ENCODE assay signal across 16 cellular contexts in genomic region chr3:30695302-30696061, GRCh38.
DNase-seq lines count a peak whose midpoint lies in the region; ATAC-seq lines count a peak whose summit lies in the region.
"Had no signal": no experiment of that assay in that cellular context is flagged by ENCODE, and none has a peak within 500 bp of the region (broad histone marks: within the 10 kb centered on the region; RNA-seq: fewer than 3 reads in every experiment).

No MANE protein-coding gene starts in this region.

- CTCF ChIA-PET in CD8-positive, alpha-beta memory T cell (lab: Charles Lee) = interaction anchor here (1.8 to 3.2 kb wide), 3 partner anchors 18 to 497 kb away, joined by 6 to 16 read pairs (median 8); no protein-coding TSS in a partner anchor

- DNase-seq in CD8-positive, alpha-beta memory T cell = no peak
- no peak for DNase-seq in central memory CD8-positive, alpha-beta T cell (ENCODE audit: low spot score in 2 of 2)
- no peak for DNase-seq in naive thymus-derived CD8-positive, alpha-beta T cell
- no peak for DNase-seq in NCI-H1048 (lab: John Stamatoyannopoulos, UW)
- no peak for DNase-seq in substantia nigra (lab: John Stamatoyannopoulos, UW)
- no peak for DNase-seq in A172 (ENCODE audit: low spot score)
- DNase-seq: Kasumi-1; left colon; NCI-H1092 treated with DMSO at 0.1 percent for 48 hours; NCI-H2081 treated with DMSO at 0.1 percent for 48 hours; NCI-H510A; stimulated activated naive CD4-positive, alpha-beta T cell; transverse colon had no signal

- no peaks in the 10 kb centered on the region for H3K9me3 ChIP-seq in CD8-positive, alpha-beta memory T cell (ENCODE audit: low read length)
- H3K9me3 ChIP-seq in HUES64 (ENCODE audit: insufficient read depth, low read depth, low read length) = no peaks in the 10 kb centered on the region
- H3K9me3 ChIP-seq: right atrium auricular region, transverse colon had no signal

- no peaks in the 10 kb centered on the region for H3K27me3 Mint-ChIP-seq in CD8-positive, alpha-beta memory T cell
- no peaks in the 10 kb centered on the region for H3K27me3 Mint-ChIP-seq in central memory CD8-positive, alpha-beta T cell
- H3K27me3 Mint-ChIP-seq in naive thymus-derived CD8-positive, alpha-beta T cell = no peaks in the 10 kb centered on the region

- H3K9me3 Mint-ChIP-seq in CD8-positive, alpha-beta memory T cell = no peaks in the 10 kb centered on the region
- H3K9me3 Mint-ChIP-seq in central memory CD8-positive, alpha-beta T cell = no peaks in the 10 kb centered on the region
- H3K9me3 Mint-ChIP-seq in naive thymus-derived CD8-positive, alpha-beta T cell = no peaks in the 10 kb centered on the region
- H3K9me3 Mint-ChIP-seq: brain had no signal

- peak overlapping the region in 6 of 8 donors; percentile 7 to 61 (median 57) for H3K27ac Mint-ChIP-seq in CD8-positive, alpha-beta memory T cell
- peak overlapping the region; percentile 57 for H3K27ac Mint-ChIP-seq in central memory CD8-positive, alpha-beta T cell (ENCODE audit: low read depth)
- H3K27ac Mint-ChIP-seq in naive thymus-derived CD8-positive, alpha-beta T cell = peak overlapping the region; percentile 42 to 90 (median 78)
- H3K27ac Mint-ChIP-seq: brain had no signal

- ATAC-seq in central memory CD8-positive, alpha-beta T cell (replicated peaks; ENCODE audit: extremely low read depth, poor library complexity, severe bottlenecking) = no peak
- no peak for ATAC-seq in naive thymus-derived CD8-positive, alpha-beta T cell
- ATAC-seq: left colon had no signal

- no peak overlapping the region for H3K4me3 Mint-ChIP-seq in CD8-positive, alpha-beta memory T cell
- no peak overlapping the region for H3K4me3 Mint-ChIP-seq in central memory CD8-positive, alpha-beta T cell
- H3K4me3 Mint-ChIP-seq in naive thymus-derived CD8-positive, alpha-beta T cell = peak overlapping the region in 2 of 10 donors; percentile 26 to 58
- H3K4me3 Mint-ChIP-seq: brain had no signal

- H3K27ac ChIP-seq in CD8-positive, alpha-beta memory T cell (ENCODE audit: low read depth, low read length) = no peak overlapping the region
- H3K27ac ChIP-seq in HUES64 (ENCODE audit: low read depth, low read length) (peak overlapping the region; percentile 75; the same call in 1 of the 2 replicates), substantia nigra (ENCODE audit: low read depth, low read length, poor library complexity, severe bottlenecking) (no peak overlapping the region)
- H3K27ac ChIP-seq: right atrium auricular region, transverse colon had no signal

- H3K9ac ChIP-seq in HUES64 (ENCODE audit: low read depth, low read length) = no peak overlapping the region

- H3K4me3 ChIP-seq in CD8-positive, alpha-beta memory T cell (ENCODE audit: low read length) = no peak overlapping the region
- H3K4me3 ChIP-seq in HUES64 (ENCODE audit: low read length) = no peak overlapping the region
- H3K4me3 ChIP-seq: right atrium auricular region, transverse colon had no signal

- POLR2A ChIA-PET in CD8-positive, alpha-beta memory T cell (lab: Charles Lee) = no interaction called here
- POLR2A ChIA-PET in naive thymus-derived CD8-positive, alpha-beta T cell (lab: Charles Lee) = interaction anchor here (0.8 to 4.9 kb wide), 8 partner anchors 13 to 345 kb away, joined by 3 to 27 read pairs (median 4); no protein-coding TSS in a partner anchor

- peaks cover 23% of the 10 kb centered on the region for H3K36me3 ChIP-seq in CD8-positive, alpha-beta memory T cell (ENCODE audit: insufficient read depth, low read length)
- H3K36me3 ChIP-seq in HUES64 (ENCODE audit: insufficient read depth, low read length) = peaks cover 31% of the 10 kb centered on the region

- H3K4me1 Mint-ChIP-seq in CD8-positive, alpha-beta memory T cell = peaks cover 29 to 63% (median 53%) of the 10 kb centered on the region in 3 donors
- peaks cover 42% of the 10 kb centered on the region for H3K4me1 Mint-ChIP-seq in central memory CD8-positive, alpha-beta T cell
- peaks cover 32 to 76% (median 66%) of the 10 kb centered on the region in 4 donors for H3K4me1 Mint-ChIP-seq in naive thymus-derived CD8-positive, alpha-beta T cell

- H3K27me3 ChIP-seq in CD8-positive, alpha-beta memory T cell (ENCODE audit: insufficient read depth, low read length, poor library complexity, severe bottlenecking) = no peaks in the 10 kb centered on the region
- H3K27me3 ChIP-seq in HUES64 (ENCODE audit: insufficient read depth, low read length) = no peaks in the 10 kb centered on the region
- H3K27me3 ChIP-seq: right atrium auricular region, transverse colon had no signal

- WGBS in HUES64 = 89% methylated on average over 6 of the region's 6 CpGs

- H3K36me3 Mint-ChIP-seq in CD8-positive, alpha-beta memory T cell = peaks cover 4 to 88% (median 33%) of the 10 kb centered on the region in 3 donors
- peaks cover 44% of the 10 kb centered on the region for H3K36me3 Mint-ChIP-seq in central memory CD8-positive, alpha-beta T cell (ENCODE audit: insufficient read depth)
- H3K36me3 Mint-ChIP-seq in naive thymus-derived CD8-positive, alpha-beta T cell = peaks cover 4 to 83% (median 57%) of the 10 kb centered on the region in 3 donors

- H3K4me1 ChIP-seq in CD8-positive, alpha-beta memory T cell (ENCODE audit: insufficient read depth, low read length) = peaks cover 20% of the 10 kb centered on the region
- peaks cover 25% of the 10 kb centered on the region for H3K4me1 ChIP-seq in HUES64 (ENCODE audit: insufficient read depth, low read length)
